1 cellular context compared by ENCODE assay signal in genomic region chr3:100697183-100697582, GRCh38.
TF ChIP-seq lines count a peak whose summit lies in the region.

No MANE protein-coding gene starts in this region.

TF ChIP-seq in K562, 482 proteins besides CTCF, POLR2A, EP300 and RAD21 (continued from another document):
- no peak for TF ChIP-seq ZZZ3 (IDR thresholded peaks at IDR 0.05)
- TF ChIP-seq, protein P1, sequence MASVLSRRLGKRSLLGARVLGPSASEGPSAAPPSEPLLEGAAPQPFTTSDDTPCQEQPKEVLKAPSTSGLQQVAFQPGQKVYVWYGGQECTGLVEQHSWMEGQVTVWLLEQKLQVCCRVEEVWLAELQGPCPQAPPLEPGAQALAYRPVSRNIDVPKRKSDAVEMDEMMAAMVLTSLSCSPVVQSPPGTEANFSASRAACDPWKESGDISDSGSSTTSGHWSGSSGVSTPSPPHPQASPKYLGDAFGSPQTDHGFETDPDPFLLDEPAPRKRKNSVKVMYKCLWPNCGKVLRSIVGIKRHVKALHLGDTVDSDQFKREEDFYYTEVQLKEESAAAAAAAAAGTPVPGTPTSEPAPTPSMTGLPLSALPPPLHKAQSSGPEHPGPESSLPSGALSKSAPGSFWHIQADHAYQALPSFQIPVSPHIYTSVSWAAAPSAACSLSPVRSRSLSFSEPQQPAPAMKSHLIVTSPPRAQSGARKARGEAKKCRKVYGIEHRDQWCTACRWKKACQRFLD (CRISPR knock-in tag; IDR thresholded peaks at IDR 0.05) = no peak
- no peak for TF ChIP-seq ZNF174 (CRISPR knock-in tag; IDR thresholded peaks at IDR 0.05)
- no peak for TF ChIP-seq ATF1 (CRISPR knock-in tag; IDR thresholded peaks at IDR 0.05)
- no peak for TF ChIP-seq ATF1 (tag; IDR thresholded peaks at IDR 0.05)
- no peak for TF ChIP-seq SRSF1 (IDR thresholded peaks at IDR 0.05; ENCODE audit: low read depth, low read length)
- no peak for TF ChIP-seq TRIM24 (IDR thresholded peaks at IDR 0.05)
- TF ChIP-seq CREB5 (CRISPR knock-in tag; IDR thresholded peaks at IDR 0.05) = no peak
- no peak for TF ChIP-seq ZNF77 (CRISPR knock-in tag; IDR thresholded peaks at IDR 0.05)
- TF ChIP-seq CBX2 (IDR thresholded peaks at IDR 0.05; ENCODE audit: insufficient read depth, low read length, poor library complexity, severe bottlenecking) = no peak
- no peak for TF ChIP-seq SREBF1 (IDR thresholded peaks at IDR 0.05; ENCODE audit: borderline replicate concordance, low read depth, low read length)
- TF ChIP-seq, protein P2, sequence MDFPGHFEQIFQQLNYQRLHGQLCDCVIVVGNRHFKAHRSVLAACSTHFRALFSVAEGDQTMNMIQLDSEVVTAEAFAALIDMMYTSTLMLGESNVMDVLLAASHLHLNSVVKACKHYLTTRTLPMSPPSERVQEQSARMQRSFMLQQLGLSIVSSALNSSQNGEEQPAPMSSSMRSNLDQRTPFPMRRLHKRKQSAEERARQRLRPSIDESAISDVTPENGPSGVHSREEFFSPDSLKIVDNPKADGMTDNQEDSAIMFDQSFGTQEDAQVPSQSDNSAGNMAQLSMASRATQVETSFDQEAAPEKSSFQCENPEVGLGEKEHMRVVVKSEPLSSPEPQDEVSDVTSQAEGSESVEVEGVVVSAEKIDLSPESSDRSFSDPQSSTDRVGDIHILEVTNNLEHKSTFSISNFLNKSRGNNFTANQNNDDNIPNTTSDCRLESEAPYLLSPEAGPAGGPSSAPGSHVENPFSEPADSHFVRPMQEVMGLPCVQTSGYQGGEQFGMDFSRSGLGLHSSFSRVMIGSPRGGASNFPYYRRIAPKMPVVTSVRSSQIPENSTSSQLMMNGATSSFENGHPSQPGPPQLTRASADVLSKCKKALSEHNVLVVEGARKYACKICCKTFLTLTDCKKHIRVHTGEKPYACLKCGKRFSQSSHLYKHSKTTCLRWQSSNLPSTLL (IDR thresholded peaks at IDR 0.05) = no peak
- no peak for TF ChIP-seq CHD1 (IDR thresholded peaks at IDR 0.05; ENCODE audit: low read length)
- TF ChIP-seq CHD2 (IDR thresholded peaks at IDR 0.05; ENCODE audit: low read depth, low read length) = no peak
- no peak for TF ChIP-seq TAF15 (IDR thresholded peaks at IDR 0.05; ENCODE audit: low read depth, low read length)
- TF ChIP-seq RFX7 (CRISPR knock-in tag; IDR thresholded peaks at IDR 0.05) = no peak
- TF ChIP-seq TRIM25 (IDR thresholded peaks at IDR 0.05; ENCODE audit: borderline replicate concordance) = no peak
